Comparison of ENCODE assay signal across 30 cellular contexts in the genomic region with DNA sequence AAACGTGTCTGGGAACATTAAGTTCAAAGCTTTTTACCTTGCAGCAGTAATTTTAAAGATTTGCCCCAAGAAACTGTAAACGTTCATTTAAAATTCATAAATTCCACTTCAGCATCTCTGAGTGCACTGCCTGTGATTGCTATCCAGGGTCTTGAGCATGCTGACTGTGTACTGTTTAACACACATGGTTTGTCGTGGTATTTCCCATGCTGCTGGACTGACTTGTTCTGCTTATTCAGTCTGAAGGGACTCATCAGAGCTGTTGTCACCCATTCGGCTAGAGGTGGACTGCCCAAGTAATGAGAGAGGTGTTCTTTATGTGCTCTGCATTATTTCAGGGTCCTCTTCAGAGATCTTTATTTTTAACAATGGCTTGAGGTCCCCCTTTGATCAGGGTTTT. TPM values are rescaled to one million over a fixed set of nuclear protein-coding genes. Genes with fewer than 3 reads are reported as not detected.
DNase-seq lines count a peak whose midpoint lies in the region; TF ChIP-seq lines count a peak whose summit lies in the region.
"Had no signal": no experiment of that assay in that cellular context is flagged by ENCODE, and none has a peak within 500 bp of the region (broad histone marks: within the 10 kb centered on the region; RNA-seq: fewer than 3 reads in every experiment).

No MANE protein-coding gene starts in this region.

- H3K4me3 ChIP-seq in SJSA1 = no peak overlapping the region
- no peak overlapping the region for H3K4me3 ChIP-seq in osteoblast (ENCODE audit: insufficient read depth, low read length)
- H3K4me3 ChIP-seq: adrenal gland; BLaER1 treated with 17β-estradiol and CSF1 and Interleukin-3, amounts not matched to agents 10 nM and 100 nM; esophagus muscularis mucosa; upper lobe of left lung had no signal

- no peak overlapping the region for H3K4me2 ChIP-seq in osteoblast (ENCODE audit: insufficient read depth, low read length)
- H3K4me2 ChIP-seq: BLaER1 treated with 17β-estradiol and CSF1 and Interleukin-3, amounts not matched to agents 10 nM and 100 nM; KMS-11; SK-N-SH had no signal

- CTCF ChIA-PET in HEK293T (lab: Yijun Ruan, JAX) = no interaction called here

- H4K20me1 ChIP-seq in osteoblast (ENCODE audit: insufficient read depth, low read length) = no peaks in the 10 kb centered on the region
- H4K20me1 ChIP-seq: BLaER1 treated with 17β-estradiol and CSF1 and Interleukin-3, amounts not matched to agents 10 nM and 100 nM had no signal

- H3K36me3 ChIP-seq in SJSA1 (no peaks in the 10 kb centered on the region), osteoblast (ENCODE audit: insufficient read depth, low read length) (no peaks in the 10 kb centered on the region)
- H3K36me3 ChIP-seq: adrenal gland, esophagus muscularis mucosa, upper lobe of left lung had no signal

- H3K4me1 ChIP-seq in SJSA1 (replicated peaks) (peaks cover 30% of the 10 kb centered on the region), osteoblast (ENCODE audit: insufficient read depth, low read length) (peaks cover 47% of the 10 kb centered on the region)
- H3K4me1 ChIP-seq: adrenal gland; BLaER1 treated with 17β-estradiol and CSF1 and Interleukin-3, amounts not matched to agents 10 nM and 100 nM; upper lobe of left lung had no signal

- no peak for TF ChIP-seq CTCF in osteoblast (IDR thresholded peaks at IDR 0.05; ENCODE audit: extremely low read depth, low read depth, low read length)

- H3K9me3 ChIP-seq in SJSA1 (replicated peaks) = no peaks in the 10 kb centered on the region; the same call in 1 of the 2 replicates
- no peaks in the 10 kb centered on the region for H3K9me3 ChIP-seq in osteoblast (ENCODE audit: low read depth, low read length)
- H3K9me3 ChIP-seq: adrenal gland; BLaER1 treated with 17β-estradiol and CSF1 and Interleukin-3, amounts not matched to agents 10 nM and 100 nM; esophagus muscularis mucosa; SK-N-SH; upper lobe of left lung had no signal

- H2AFZ ChIP-seq in osteoblast (ENCODE audit: low read length) = no peak overlapping the region

- POLR2A ChIA-PET in HEK293T (lab: Yijun Ruan, JAX) = no interaction called here

- DNase-seq in ELR (ENCODE audit: low read depth) (peak; percentile 45), SJSA1 (ENCODE audit: low read depth in 1 of 2, low spot score in 2 of 2) (no peak), fibroblast of peridontal ligament (ENCODE audit: extremely low read depth) (peak; percentile 37), osteoblast (ENCODE audit: insufficient read length, low spot score, missing footprints) (peak; percentile 49), retina (no peak), DMS79 treated with DMSO at 0.1 percent for 48 hours (lab: John Stamatoyannopoulos, UW) (no peak), mucosa of gallbladder (ENCODE audit: low spot score) (no peak), HEK293T (ENCODE audit: extremely low spot score) (no peak)
- DNase-seq: activated CD4-positive, alpha-beta T cell treated with anti-CD3 and anti-CD28 coated beads, Interleukin-2, amount 50 U/mL, for 4 hours; activated CD4-positive, CD25-positive, alpha-beta regulatory T cell; activated naive CD4-positive, alpha-beta T cell; activated T-cell treated with anti-CD3 and anti-CD28 coated beads, Interleukin-2, amount 50 U/mL, for 72 hours; adrenal gland; cerebellar nuclear complex; DMS153; GF-D8; hippocampal formation; naive thymus-derived CD4-positive, alpha-beta T cell; NCI-H2081; NCI-H2227 treated with DMSO at 0.1 percent for 48 hours; NCI-H526 treated with DMSO at 0.1 percent for 48 hours; NK-92 treated with Interleukin-12 subunit alpha and Interleukin-12 subunit beta, amount 100 ng/mL, for 24 hours; occipital lobe; SK-N-SH; stimulated activated naive B cell treated with anti-CD40 and anti-IgM and Interleukin-4, amounts not matched to agents 10 μg/mL and 1 μg/mL and 100 μg/mL, for 72 hours; substantia nigra; upper lobe of left lung had no signal

- peak overlapping the region; percentile 64; the same call in 1 of the 2 replicates for H3K27ac ChIP-seq in SJSA1
- no peak overlapping the region for H3K27ac ChIP-seq in osteoblast (ENCODE audit: low read depth, low read length)
- H3K27ac ChIP-seq: adrenal gland; BLaER1 treated with 17β-estradiol and CSF1 and Interleukin-3, amounts not matched to agents 10 nM and 100 nM; esophagus muscularis mucosa; KMS-11; upper lobe of left lung had no signal

- H3K79me2 ChIP-seq in osteoblast (ENCODE audit: insufficient read depth, low read length) = no peaks in the 10 kb centered on the region

- no peaks in the 10 kb centered on the region for H3K27me3 ChIP-seq in SJSA1 (replicated peaks)
- H3K27me3 ChIP-seq in osteoblast (ENCODE audit: insufficient read depth, low read length) = no peaks in the 10 kb centered on the region
- H3K27me3 ChIP-seq: adrenal gland; BLaER1 treated with 17β-estradiol and CSF1 and Interleukin-3, amounts not matched to agents 10 nM and 100 nM; esophagus muscularis mucosa; upper lobe of left lung had no signal

TF ChIP-seq in HEK293T, 16 proteins besides CTCF, POLR2A, EP300 and RAD21:
- TF ChIP-seq ARNT (IDR thresholded peaks at IDR 0.05) = no peak
- TF ChIP-seq FOXK2 (IDR thresholded peaks at IDR 0.05) = no peak
- TF ChIP-seq HDGF (IDR thresholded peaks at IDR 0.05; ENCODE audit: borderline replicate concordance) = no peak
- TF ChIP-seq NFRKB (IDR thresholded peaks at IDR 0.05) = no peak
- no peak for TF ChIP-seq SUZ12 (IDR thresholded peaks at IDR 0.05)

RNA-seq across cellular contexts. Expression of a gene that starts 53.1 kb away (rescaled TPM):
- 10.1 and 22.1 TPM in 2 replicates for total RNA-seq in SJSA1 (2014; rRNA removed; shearing (Covaris generic))
- total RNA-seq in osteoblast (24.2 and 25.3 TPM in 2 replicates), mucosa of gallbladder (36.7 TPM)

Comparison
In these comparisons a context has a peak if more than half of its experiments do, and no peak if none do; other contexts are left out.
1. DNase-seq: peak in ELR (single experiment), fibroblast of peridontal ligament (single experiment) and osteoblast (single experiment); none in SJSA1 (0 of 2), retina (single experiment), DMS79 treated with DMSO at 0.1 percent for 48 hours (single experiment), mucosa of gallbladder (single experiment) and HEK293T (single experiment).